Comparison of ENCODE assay signal across 30 cellular contexts in the genomic region with DNA sequence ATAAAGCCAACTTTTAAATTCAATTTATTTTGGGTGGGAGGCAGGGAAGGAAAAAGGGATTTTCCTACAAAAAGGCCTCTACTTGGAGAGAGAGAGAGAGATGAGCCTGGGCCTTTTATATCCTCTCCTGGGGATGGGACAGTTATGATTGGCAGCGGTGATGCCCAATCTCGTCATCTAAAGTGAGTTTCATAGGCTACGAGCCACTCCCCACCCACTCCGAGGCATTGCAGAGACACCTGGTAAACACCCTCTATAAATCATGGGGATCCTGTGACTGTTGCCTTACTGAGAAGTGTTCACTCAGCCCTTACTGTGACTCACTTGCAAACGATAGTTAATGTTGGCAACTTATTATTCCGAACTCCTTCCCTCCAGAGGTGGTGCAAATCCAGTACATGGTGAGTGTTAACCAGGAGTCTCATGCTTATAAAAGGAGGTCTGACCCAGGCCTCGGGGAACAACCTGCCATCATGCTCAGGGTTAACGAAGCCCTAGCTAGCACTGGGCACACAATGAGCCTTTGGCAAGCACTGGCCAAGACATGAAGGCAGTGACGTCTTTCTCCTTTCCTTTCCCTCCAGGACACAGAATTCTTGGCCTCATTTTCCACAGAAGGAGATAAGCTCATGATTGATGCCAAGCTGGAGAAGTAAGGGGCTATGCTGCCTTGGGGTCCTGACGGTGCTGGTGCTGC. TPM values are rescaled to one million over a fixed set of nuclear protein-coding genes. Genes with fewer than 3 reads are reported as not detected.
DNase-seq lines count a peak whose midpoint lies in the region; ATAC-seq and TF ChIP-seq lines count a peak whose summit lies in the region.
"Had no signal": no experiment of that assay in that cellular context is flagged by ENCODE, and none has a peak within 500 bp of the region (broad histone marks: within the 10 kb centered on the region; RNA-seq: fewer than 3 reads in every experiment).

No MANE protein-coding gene starts in this region.

- ATAC-seq in esophagus mucosa (peak; percentile 34), HG02884 (IDR thresholded peaks at IDR 0.05; ENCODE audit: unreplicated experiment) (no peak)
- ATAC-seq: activated CD4-positive, CD25-positive, alpha-beta regulatory T cell treated with anti-CD3 and anti-CD28 coated beads, Interleukin-2, amount 50 U/mL, for 24 hours; activated CD8-positive, alpha-beta T cell treated with anti-CD3 and anti-CD28 coated beads, Interleukin-2, amount 10 ng/mL, durations not matched to agents 7 days and 5 days; lower lobe of right lung had no signal

- no peak overlapping the region for H3K4me3 ChIP-seq in HEK293 (ENCODE audit: low read depth, low read length)
- H3K4me3 ChIP-seq: cardiac muscle cell, coronary artery, lower lobe of right lung, ovary, PC-9, SJCRH30, spleen had no signal

- no peaks in the 10 kb centered on the region for H3K36me3 ChIP-seq in HEK293 (ENCODE audit: control insufficient read depth in 2 of 2, insufficient read depth in 1 of 2, low read length in 2 of 2)
- H3K36me3 ChIP-seq: cardiac muscle cell, lower lobe of right lung, ovary, SJCRH30, spleen had no signal

- POLR2A ChIA-PET in HEK293 (lab: Yijun Ruan, JAX): no interaction called here

- no peak for TF ChIP-seq CTCF in HEK293 (tag by site-specific recombination; IDR thresholded peaks at IDR 0.05)

- H3K27ac ChIP-seq in HEK293 (ENCODE audit: extremely low read depth, low read depth, low read length): no peak overlapping the region
- H3K27ac ChIP-seq: cardiac muscle cell, coronary artery, lower lobe of right lung, ovary, PC-9, SJCRH30, spleen had no signal

- H3K9me3 ChIP-seq in HEK293 (ENCODE audit: control insufficient read depth, insufficient read depth, low read depth, low read length): no peaks in the 10 kb centered on the region
- H3K9me3 ChIP-seq: Caco-2, lower lobe of right lung, ovary, SJCRH30, spleen had no signal

- H3K4me1 ChIP-seq in HEK293 (ENCODE audit: control insufficient read depth, insufficient read depth, low read length): no peaks in the 10 kb centered on the region
- H3K4me1 ChIP-seq: lower lobe of right lung, SJCRH30 had no signal

- CTCF ChIA-PET in HEK293 (lab: Yijun Ruan, JAX): interaction anchor here (0.6 to 1.5 kb wide), 2 partner anchors 13 to 111 kb away, joined by 3 to 8 read pairs; no protein-coding TSS in a partner anchor

- DNase-seq in Daoy (ENCODE audit: low read depth) (peak; percentile 23), RKO (ENCODE audit: low spot score) (peak; percentile 54), NCI-H1092 treated with DMSO at 0.1 percent for 48 hours (lab: John Stamatoyannopoulos, UW) (no peak), SW 1271 (lab: John Stamatoyannopoulos, UW) (no peak)
- DNase-seq: activated CD8-positive, alpha-beta T cell treated with anti-CD3 and anti-CD28 coated beads, Interleukin-2, amount 10 ng/mL, durations not matched to agents 7 days and 5 days; activated effector memory CD4-positive, alpha-beta T cell treated with Interleukin-2 at 50 U/mL for 16 hours; anterior cingulate cortex; C1 segment of cervical spinal cord; Caco-2; DND-41; effector memory CD4-positive, alpha-beta T cell; erythroblast; kidney glomerular epithelial cell; lower lobe of right lung; NK-92 treated with Interleukin-12 subunit alpha and Interleukin-12 subunit beta, amount 100 ng/mL, for 24 hours; ovary; PC-9; SJCRH30; spleen; stimulated activated CD4-positive, alpha-beta T cell treated with anti-CD3 and anti-CD28 coated beads, Interleukin-2, amount 100 ng/mL, for 48 hours; trophoblast cell had no signal

TF ChIP-seq in HEK293, 187 proteins besides CTCF, POLR2A, EP300 and RAD21:
- peak; percentile 28; the same call in 1 of the 2 replicates for TF ChIP-seq KLF1 (tag by site-specific recombination; IDR thresholded peaks at IDR 0.05)
- no peak for TF ChIP-seq ZNF155 (tag by site-specific recombination; IDR thresholded peaks at IDR 0.05)

RNA-seq across cellular contexts. Expression of a gene that starts 20.5 kb away (rescaled TPM):
- total RNA-seq in Daoy (2014; rRNA removed; shearing (Covaris generic)): not detected in 2 replicates
- not detected for total RNA-seq in esophagus mucosa
- total RNA-seq: activated CD8-positive, alpha-beta T cell treated with anti-CD3 and anti-CD28 coated beads, Interleukin-2, amount 10 ng/mL, durations not matched to agents 7 days and 5 days; Caco-2; cardiac muscle cell; fibroblast of villous mesenchyme; lower lobe of right lung; mucosa of gallbladder; ovary; PC-9; spleen; subcutaneous adipose tissue had no signal

RNA-seq across cellular contexts. Expression of a gene that starts 46.3 kb away (rescaled TPM):
- not detected in 2 replicates for total RNA-seq in Daoy (2014; rRNA removed; shearing (Covaris generic))
- total RNA-seq in esophagus mucosa: not detected
- total RNA-seq: activated CD8-positive, alpha-beta T cell treated with anti-CD3 and anti-CD28 coated beads, Interleukin-2, amount 10 ng/mL, durations not matched to agents 7 days and 5 days; Caco-2; cardiac muscle cell; fibroblast of villous mesenchyme; lower lobe of right lung; mucosa of gallbladder; PC-9; spleen; subcutaneous adipose tissue had no signal

Comparison
In these comparisons a context has a peak if more than half of its experiments do, and no peak if none do; other contexts are left out.
1. DNase-seq: peak in Daoy (single experiment) and RKO (single experiment); none in NCI-H1092 treated with DMSO at 0.1 percent for 48 hours (single experiment) and SW 1271 (0 of 2).